ENCODE assay signal across 11 cellular contexts in the genomic region with DNA sequence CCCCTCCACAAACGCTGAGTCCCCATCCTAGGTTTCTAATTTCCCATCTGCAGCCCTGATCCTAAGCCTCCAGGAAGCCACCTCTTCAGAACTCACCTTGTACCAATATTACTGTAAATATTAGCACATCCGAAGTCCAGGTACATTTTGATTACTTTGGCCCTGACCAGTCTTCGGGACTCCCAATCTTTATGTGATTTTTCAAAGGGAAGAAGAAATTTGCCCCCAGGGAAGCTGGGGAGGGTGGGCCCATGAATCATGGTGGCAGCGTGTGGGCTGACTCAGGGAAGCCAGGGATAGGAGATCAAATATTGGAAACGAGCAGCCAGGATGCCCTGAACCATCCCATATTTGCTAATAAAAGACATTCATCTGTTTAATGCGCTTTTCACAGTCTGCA. TPM values are rescaled to one million over a fixed set of nuclear protein-coding genes. Genes with fewer than 3 reads are reported as not detected.
"Had no signal": no experiment of that assay in that cellular context is flagged by ENCODE, and none has a peak within 500 bp of the region (broad histone marks: within the 10 kb centered on the region; RNA-seq: fewer than 3 reads in every experiment).

No MANE protein-coding gene starts in this region.

- H3K27ac Mint-ChIP-seq: activated T-helper 2 cell treated with anti-CD3 and anti-CD28 coated beads, Interferon-gamma antibody, Interleukin-2, Interleukin-4, amounts not matched to agents 10 μg/mL and 5 μg/mL and 100 μg/mL, durations not matched to agents 14 hours and 24 hours and 36 hours; mesothelial cell of epicardium; stimulated activated naive CD8-positive, alpha-beta T cell treated with anti-CD3 and anti-CD28 coated beads, Interleukin-15, amount 100 ng/mL, for 72 hours had no signal

- H3K36me3 ChIP-seq: adrenal gland, ovary had no signal

- H3K27me3 ChIP-seq: adrenal gland, ovary, testis had no signal

- H3K4me1 Mint-ChIP-seq: central memory CD8-positive, alpha-beta T cell; stimulated activated naive CD8-positive, alpha-beta T cell treated with anti-CD3 and anti-CD28 coated beads, Interleukin-15, amount 100 ng/mL, for 72 hours had no signal

- H3K36me3 Mint-ChIP-seq: mesothelial cell of epicardium had no signal

- H3K4me3 ChIP-seq: adrenal gland, ovary, testis had no signal

- DNase-seq: cortex of kidney had no signal

- H3K27ac ChIP-seq: adrenal gland, ovary, testis had no signal

- H3K4me3 Mint-ChIP-seq: central memory CD8-positive, alpha-beta T cell; neural crest cell; stimulated activated naive CD8-positive, alpha-beta T cell treated with anti-CD3 and anti-CD28 coated beads, Interleukin-15, amount 100 ng/mL, for 72 hours had no signal

- H3K9me3 Mint-ChIP-seq: activated T-helper 2 cell treated with anti-CD3 and anti-CD28 coated beads, Interferon-gamma antibody, Interleukin-2, Interleukin-4, amounts not matched to agents 10 μg/mL and 5 μg/mL and 100 μg/mL, durations not matched to agents 14 hours and 24 hours and 36 hours; central memory CD8-positive, alpha-beta T cell; mesothelial cell of epicardium; neural crest cell; stimulated activated naive CD8-positive, alpha-beta T cell treated with anti-CD3 and anti-CD28 coated beads, Interleukin-15, amount 100 ng/mL, for 72 hours had no signal

- FAIRE-seq: urothelium cell line had no signal

- H3K4me1 ChIP-seq: adrenal gland, testis had no signal

- H3K9me3 ChIP-seq: adrenal gland, ovary, testis had no signal

RNA-seq across cellular contexts. Expression of a gene that starts 46.7 kb away (rescaled TPM):
- total RNA-seq: myocyte had no signal
